ENCODE assay signal across 6 cellular contexts in genomic region chr6:113029161-113029560, GRCh38.
DNase-seq lines count a peak whose midpoint lies in the region; ATAC-seq, FAIRE-seq and TF ChIP-seq lines count a peak whose summit lies in the region.
"Not testable (repeated sequence)": the region's sequence is repeated elsewhere in the genome, so short reads cannot be mapped to it uniquely, and the experiment has no call there.

No MANE protein-coding gene starts in this region.

- not testable (repeated sequence) for H3K4me1 ChIP-seq in mammary epithelial cell (ENCODE audit: insufficient read depth, low read length); foreskin keratinocyte

- dilution Hi-C loops in mammary epithelial cell (cut with HindIII; ENCODE audit: low sequenced_read_pairs) = not testable (repeated sequence)

- not testable (repeated sequence) for H3K79me2 ChIP-seq in mammary epithelial cell (ENCODE audit: insufficient read depth, low read length)

- not testable (repeated sequence) for H3K4me2 ChIP-seq in mammary epithelial cell (ENCODE audit: insufficient read depth, low read depth, low read length)

- H2AFZ ChIP-seq in mammary epithelial cell (ENCODE audit: low read depth, low read length) = not testable (repeated sequence)

- H3K4me1 Mint-ChIP-seq in MCF 10A (ENCODE audit: insufficient read depth, unreplicated experiment) = not testable (repeated sequence)

- H4K20me1 ChIP-seq in mammary epithelial cell (ENCODE audit: insufficient read depth, low read length) = not testable (repeated sequence)

- WGBS in mammary epithelial cell (ENCODE audit: low coverage, missing lambda C conversion rate) = 64% methylated on average over 2 of the region's 2 CpGs

- not testable (repeated sequence) for H3K36me3 Mint-ChIP-seq in MCF 10A (ENCODE audit: insufficient read depth, unreplicated experiment)

- not testable (repeated sequence) for H3K4me3 ChIP-seq in mammary epithelial cell (replicated peaks in 1 of 3; ENCODE audit: insufficient read depth in 1 of 3, low read depth in 2 of 3, low read length in 3 of 3); bronchial epithelial cell (ENCODE audit: low read depth, low read length); epithelial cell of esophagus (ENCODE audit: low read length)

- H3K9me3 ChIP-seq in mammary epithelial cell (replicated peaks; ENCODE audit: insufficient read depth, low read length) = not testable (repeated sequence)

- peaks cover 21% of the 10 kb centered on the region for H3K27me3 Mint-ChIP-seq in MCF 10A (ENCODE audit: insufficient read depth, unreplicated experiment)

- intact Hi-C loops in MCF 10A (cut with micrococcal nuclease); mammary epithelial cell (cut with micrococcal nuclease): not testable (repeated sequence)

- CTCF ChIA-PET in MCF 10A (lab: Yijun Ruan, JAX); mammary epithelial cell (lab: Charles Lee; ENCODE audit: low non-redundant PET): not testable (repeated sequence)

- peak overlapping the region; percentile 8 for H3K27ac Mint-ChIP-seq in MCF 10A (ENCODE audit: low read depth, unreplicated experiment)

- BruUV-seq in MCF 10A (replicated peaks; lab: Mats Ljungman, UMichigan); mammary epithelial cell (replicated peaks; lab: Mats Ljungman, UMichigan): not testable (repeated sequence)

- FAIRE-seq in bronchial epithelial cell (lab: Jason Lieb, UNC) = not testable (repeated sequence)

- ATAC-seq in foreskin keratinocyte = not testable (repeated sequence)

- POLR2A ChIA-PET in MCF 10A (lab: Yijun Ruan, JAX) = not testable (repeated sequence)

- DNase-seq in M059J (ENCODE audit: low read depth) (peak; percentile 25), MCF 10A (ENCODE audit: unreplicated experiment) (peak; percentile 34), mammary epithelial cell (peak; percentile 39), bronchial epithelial cell (ENCODE audit: low read depth) (peak; percentile 57), epithelial cell of esophagus (ENCODE audit: low read depth) (peak; percentile 68), foreskin keratinocyte (peak; percentile 11 to 39)

- H3K9ac ChIP-seq in mammary epithelial cell (ENCODE audit: insufficient read depth, low read length) = not testable (repeated sequence)

- not testable (repeated sequence) for H3K4me3 Mint-ChIP-seq in MCF 10A (ENCODE audit: unreplicated experiment)

- TF ChIP-seq CTCF in MCF 10A (IDR thresholded peaks at IDR 0.05; ENCODE audit: unreplicated experiment); mammary epithelial cell (conservative IDR thresholded peaks at IDR 0.05 in 1 of 2, IDR thresholded peaks at IDR 0.05 in 1 of 2; ENCODE audit: extremely low read depth in 1 of 2, insufficient read depth in 1 of 2, low read depth in 1 of 2, low read length in 2 of 2); bronchial epithelial cell (IDR thresholded peaks at IDR 0.05; ENCODE audit: insufficient read depth, low read length, severe bottlenecking); epithelial cell of esophagus (IDR thresholded peaks at IDR 0.05; ENCODE audit: insufficient read depth, low read depth, low read length, missing control alignments); foreskin keratinocyte (conservative IDR thresholded peaks at IDR 0.05): not testable (repeated sequence)

- in situ Hi-C loops in mammary epithelial cell (cut with MboI; ENCODE audit: low sequenced_read_pairs in 2 of 2) = not testable (repeated sequence)

- not testable (repeated sequence) for H3K27me3 ChIP-seq in mammary epithelial cell (ENCODE audit: insufficient read depth, low read length); bronchial epithelial cell (ENCODE audit: control insufficient read depth, insufficient read depth, low read length); foreskin keratinocyte

- not testable (repeated sequence) for H3K27ac ChIP-seq in mammary epithelial cell (ENCODE audit: insufficient read depth, low read depth, low read length); foreskin keratinocyte

- H3K36me3 ChIP-seq in mammary epithelial cell (ENCODE audit: insufficient read depth, low read length); bronchial epithelial cell (ENCODE audit: control insufficient read depth, insufficient read depth, low read length): not testable (repeated sequence)

- H3K9me3 Mint-ChIP-seq in MCF 10A (ENCODE audit: unreplicated experiment) = not testable (repeated sequence)
